ENCODE assay signal across 9 cellular contexts in the genomic region with DNA sequence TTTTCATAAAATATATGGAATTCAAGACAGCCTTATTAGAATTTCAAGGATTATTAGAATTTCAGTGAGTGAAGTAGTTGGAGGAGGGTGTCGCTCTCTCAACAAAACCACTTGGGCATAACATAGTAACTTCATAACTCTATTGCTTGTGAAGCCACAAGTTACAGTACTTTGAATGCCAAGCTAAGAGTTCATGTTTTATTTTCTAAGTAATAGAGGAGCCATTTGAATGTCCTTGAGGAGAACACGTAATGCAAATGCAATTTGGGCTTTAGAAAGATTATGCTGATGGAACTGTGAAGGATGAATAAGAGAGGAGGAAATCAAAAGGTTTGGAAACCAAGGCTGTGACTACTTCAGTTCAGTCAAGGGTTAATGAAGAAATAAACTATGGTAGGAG. TPM values are rescaled to one million over a fixed set of nuclear protein-coding genes. Genes with fewer than 3 reads are reported as not detected.
"Had no signal": no experiment of that assay in that cellular context is flagged by ENCODE, and none has a peak within 500 bp of the region (broad histone marks: within the 10 kb centered on the region; RNA-seq: fewer than 3 reads in every experiment).

No MANE protein-coding gene starts in this region.

RNA-seq across cellular contexts. Expression of gene SPDYE16, which starts 32.3 kb away (rescaled TPM):
- total RNA-seq: chondrocyte, colonic mucosa, epithelial cell of proximal tubule, fibroblast of villous mesenchyme, foreskin keratinocyte, kidney epithelial cell, mucosa of gallbladder had no signal
- polyA plus RNA-seq: fibroblast of lung, foreskin keratinocyte, mammary epithelial cell had no signal
